12 cellular contexts compared by ENCODE assay signal in the genomic region with DNA sequence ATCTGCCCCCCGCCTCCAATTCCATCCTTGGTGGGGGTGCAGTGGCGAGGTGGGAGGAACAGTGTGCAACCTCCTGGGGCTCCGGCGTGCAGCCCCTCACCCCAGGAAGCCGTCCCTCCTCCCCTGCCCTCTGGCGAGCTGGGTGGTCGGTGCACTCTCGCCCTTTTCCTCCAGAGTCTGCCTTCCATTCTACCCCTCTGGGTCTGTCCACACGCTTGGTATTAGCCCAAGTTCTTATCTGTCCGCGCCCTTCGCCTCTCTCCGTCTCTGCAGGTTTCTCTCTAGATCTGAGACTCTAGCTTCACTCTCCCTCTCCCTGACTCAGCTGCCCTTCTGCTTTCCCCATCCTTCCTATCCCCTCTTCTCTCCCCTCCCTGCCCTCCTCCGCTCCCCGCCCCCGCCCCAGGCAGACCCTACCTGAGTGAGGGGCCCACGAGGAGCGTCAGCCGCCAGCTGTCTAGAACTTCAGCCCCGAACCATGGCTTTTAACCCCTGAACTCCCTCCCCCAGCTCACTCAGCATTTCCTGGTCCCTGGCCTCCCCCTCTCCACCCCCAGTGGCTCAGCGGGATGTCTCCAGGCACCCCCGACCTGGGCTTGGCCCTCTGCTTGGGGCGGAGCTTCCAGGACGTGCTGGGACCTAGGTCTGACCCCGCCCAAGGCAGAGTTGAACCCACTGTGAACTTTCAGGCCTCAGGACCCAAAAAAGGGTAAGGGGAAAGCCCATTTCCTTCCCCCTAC. TPM values are rescaled to one million over a fixed set of nuclear protein-coding genes. Genes with fewer than 3 reads are reported as not detected.
DNase-seq lines count a peak whose midpoint lies in the region; ATAC-seq lines count a peak whose summit lies in the region.
"Had no signal": no experiment of that assay in that cellular context is flagged by ENCODE, and none has a peak within 500 bp of the region (broad histone marks: within the 10 kb centered on the region; RNA-seq: fewer than 3 reads in every experiment).

No MANE protein-coding gene starts in this region.

- no peaks in the 10 kb centered on the region for H3K36me3 Mint-ChIP-seq in stimulated activated naive CD8-positive, alpha-beta T cell treated with anti-CD3 and anti-CD28 coated beads, Interleukin-15, Interleukin-2, amounts not matched to agents 100 ng/mL and 50 ng/mL, for 24 hours (ENCODE audit: low read depth)
- H3K36me3 Mint-ChIP-seq in natural killer cell treated with Interleukin-12 subunit alpha and Interleukin-12 subunit beta and Interleukin-15 and Interleukin-18, amount 100 ng/mL, for 72 hours, result peaks cover 4% of the 10 kb centered on the region
- H3K36me3 Mint-ChIP-seq: activated naive CD4-positive, alpha-beta T cell treated with anti-CD3 and anti-CD28 coated beads, Interleukin-2, amount 10 ng/mL, durations not matched to agents 7 days and 5 days had no signal

- H3K4me3 ChIP-seq in esophagus (ENCODE audit: low read depth in 1 of 2, low read length in 2 of 2), result peak overlapping the region; percentile 49 to 56

- peak overlapping the region; percentile 88 to 91 for H3K27ac ChIP-seq in esophagus (ENCODE audit: low read depth in 2 of 2, low read length in 1 of 2)

- DNase-seq in stimulated activated naive CD8-positive, alpha-beta T cell treated with anti-CD3 and anti-CD28 coated beads, Interleukin-15, Interleukin-2, amounts not matched to agents 100 U/mL and 50 U/mL, for 24 hours, result no peak
- no peak for DNase-seq in natural killer cell treated with Interleukin-12 subunit alpha and Interleukin-12 subunit beta and Interleukin-15 and Interleukin-18, amount 100 ng/mL, for 72 hours (ENCODE audit: low spot score)
- no peak for DNase-seq in NCI-H1436 treated with DMSO at 0.1 percent for 48 hours (lab: John Stamatoyannopoulos, UW)
- DNase-seq: activated naive CD4-positive, alpha-beta T cell treated with anti-CD3 and anti-CD28 coated beads, Interleukin-2, amount 10 ng/mL, durations not matched to agents 7 days and 5 days; NCI-H1092 treated with DMSO at 0.1 percent for 48 hours; NCI-H69 had no signal

- H3K27me3 Mint-ChIP-seq in stimulated activated naive CD8-positive, alpha-beta T cell treated with anti-CD3 and anti-CD28 coated beads, Interleukin-15, Interleukin-2, amounts not matched to agents 100 ng/mL and 50 ng/mL, for 24 hours, result peaks cover 54% of the 10 kb centered on the region
- H3K27me3 Mint-ChIP-seq in natural killer cell treated with Interleukin-12 subunit alpha and Interleukin-12 subunit beta and Interleukin-15 and Interleukin-18, amount 100 ng/mL, for 72 hours, result peaks cover 30 to 47% of the 10 kb centered on the region in 2 donors

- no peak overlapping the region for H3K27ac Mint-ChIP-seq in stimulated activated naive CD8-positive, alpha-beta T cell treated with anti-CD3 and anti-CD28 coated beads, Interleukin-15, Interleukin-2, amounts not matched to agents 100 ng/mL and 50 ng/mL, for 24 hours
- H3K27ac Mint-ChIP-seq in natural killer cell treated with Interleukin-12 subunit alpha and Interleukin-12 subunit beta and Interleukin-15 and Interleukin-18, amount 100 ng/mL, for 72 hours, result no peak overlapping the region
- H3K27ac Mint-ChIP-seq: activated naive CD4-positive, alpha-beta T cell treated with anti-CD3 and anti-CD28 coated beads, Interleukin-2, amount 10 ng/mL, durations not matched to agents 7 days and 5 days had no signal

- H3K36me3 ChIP-seq in esophagus (ENCODE audit: control insufficient read depth in 2 of 2, insufficient read depth in 2 of 2, low read length in 1 of 2), result no peaks in the 10 kb centered on the region

- H3K4me3 Mint-ChIP-seq in stimulated activated naive CD8-positive, alpha-beta T cell treated with anti-CD3 and anti-CD28 coated beads, Interleukin-15, Interleukin-2, amounts not matched to agents 100 ng/mL and 50 ng/mL, for 24 hours, result peak overlapping the region; percentile 10
- H3K4me3 Mint-ChIP-seq in natural killer cell treated with Interleukin-12 subunit alpha and Interleukin-12 subunit beta and Interleukin-15 and Interleukin-18, amount 100 ng/mL, for 72 hours, result peak overlapping the region; percentile 35
- H3K4me3 Mint-ChIP-seq: activated naive CD4-positive, alpha-beta T cell treated with anti-CD3 and anti-CD28 coated beads, Interleukin-2, amount 10 ng/mL, durations not matched to agents 7 days and 5 days had no signal

- peaks cover 5% of the 10 kb centered on the region for H3K9me3 Mint-ChIP-seq in stimulated activated naive CD8-positive, alpha-beta T cell treated with anti-CD3 and anti-CD28 coated beads, Interleukin-15, Interleukin-2, amounts not matched to agents 100 ng/mL and 50 ng/mL, for 24 hours
- H3K9me3 Mint-ChIP-seq in natural killer cell treated with Interleukin-12 subunit alpha and Interleukin-12 subunit beta and Interleukin-15 and Interleukin-18, amount 100 ng/mL, for 72 hours, result peaks cover 8% of the 10 kb centered on the region
- H3K9me3 Mint-ChIP-seq: activated naive CD4-positive, alpha-beta T cell treated with anti-CD3 and anti-CD28 coated beads, Interleukin-2, amount 10 ng/mL, durations not matched to agents 7 days and 5 days had no signal

- no peak for ATAC-seq in stimulated activated naive CD8-positive, alpha-beta T cell treated with anti-CD3 and anti-CD28 coated beads, Interleukin-15, Interleukin-2, amounts not matched to agents 100 U/mL and 50 U/mL, for 24 hours
- ATAC-seq in natural killer cell treated with Interleukin-12 subunit alpha and Interleukin-12 subunit beta and Interleukin-15 and Interleukin-18, amount 100 ng/mL, for 72 hours, result peak in 1 of 2 donors; percentile 5
- ATAC-seq in GM18861 (IDR thresholded peaks at IDR 0.05; ENCODE audit: unreplicated experiment) (no peak), GM18502 (IDR thresholded peaks at IDR 0.05; ENCODE audit: poor library complexity, unreplicated experiment) (no peak), HG03045 (IDR thresholded peaks at IDR 0.05; ENCODE audit: unreplicated experiment) (no peak)

- no peaks in the 10 kb centered on the region for H3K27me3 ChIP-seq in esophagus (ENCODE audit: control insufficient read depth in 1 of 2, insufficient read depth in 2 of 2, low read length in 2 of 2)

- WGBS in esophagus, 2 donors, result 9 to 13% methylated on average over 24 to 25 of the region's 25 CpGs

- peaks cover 2 to 26% of the 10 kb centered on the region in 2 donors for H3K4me1 ChIP-seq in esophagus (ENCODE audit: control insufficient read depth in 2 of 2, insufficient read depth in 2 of 2, low read length in 1 of 2)

- peaks cover 0 to 3% of the 10 kb centered on the region in 2 donors for H3K9me3 ChIP-seq in esophagus (ENCODE audit: control insufficient read depth in 2 of 2, insufficient read depth in 1 of 2, low read depth in 1 of 2, low read length in 1 of 2)

- peaks cover 3% of the 10 kb centered on the region for H3K4me1 Mint-ChIP-seq in stimulated activated naive CD8-positive, alpha-beta T cell treated with anti-CD3 and anti-CD28 coated beads, Interleukin-15, Interleukin-2, amounts not matched to agents 100 ng/mL and 50 ng/mL, for 24 hours (ENCODE audit: low read depth)
- H3K4me1 Mint-ChIP-seq in natural killer cell treated with Interleukin-12 subunit alpha and Interleukin-12 subunit beta and Interleukin-15 and Interleukin-18, amount 100 ng/mL, for 72 hours (ENCODE audit: low read depth in 2 of 2), result peaks cover 0 to 6% of the 10 kb centered on the region in 2 donors

RNA-seq across cellular contexts. Expression of a gene that starts 0.5 kb away (rescaled TPM):
- polyA plus RNA-seq in esophagus, result 1,000 to 10,000 TPM in 1 of 2 donors, 100 to 1,000 TPM in 1; 406 to 1,038 TPM
- not detected for total RNA-seq in natural killer cell treated with Interleukin-12 subunit alpha and Interleukin-12 subunit beta and Interleukin-15 and Interleukin-18, amount 100 ng/mL, for 72 hours
- total RNA-seq: SK-MEL-5 had no signal

RNA-seq across cellular contexts. Expression of a gene that starts 17.3 kb away (rescaled TPM):
- under 1 TPM; 0.09 to 0.31 TPM for polyA plus RNA-seq in esophagus
- total RNA-seq in natural killer cell treated with Interleukin-12 subunit alpha and Interleukin-12 subunit beta and Interleukin-15 and Interleukin-18, amount 100 ng/mL, for 72 hours, result 1 to 10 TPM in 1 of 2 donors, under 1 TPM in 1; 0.50 to 2.2 TPM
- total RNA-seq: SK-MEL-5 had no signal

RNA-seq across cellular contexts. Expression of a gene that starts 30.6 kb away (rescaled TPM):
- 100 to 1,000 TPM in 1 of 2 donors, 10 to 100 TPM in 1; 12.4 to 427 TPM for polyA plus RNA-seq in esophagus
- total RNA-seq in natural killer cell treated with Interleukin-12 subunit alpha and Interleukin-12 subunit beta and Interleukin-15 and Interleukin-18, amount 100 ng/mL, for 72 hours, result not detected
- total RNA-seq: SK-MEL-5 had no signal

RNA-seq across cellular contexts. Expression of a gene that starts 39.0 kb away (rescaled TPM):
- polyA plus RNA-seq in esophagus, result 100 to 1,000 TPM; 168 to 345 TPM
- total RNA-seq in natural killer cell treated with Interleukin-12 subunit alpha and Interleukin-12 subunit beta and Interleukin-15 and Interleukin-18, amount 100 ng/mL, for 72 hours, result not detected
- total RNA-seq: SK-MEL-5 had no signal

RNA-seq across cellular contexts. Expression of a gene that starts 42.8 kb away (rescaled TPM):
- polyA plus RNA-seq in esophagus, result 1 to 10 TPM; 3.3 TPM
- 10 to 100 TPM in 1 of 2 donors, 1 to 10 TPM in 1; 8.1 to 15.4 TPM for total RNA-seq in natural killer cell treated with Interleukin-12 subunit alpha and Interleukin-12 subunit beta and Interleukin-15 and Interleukin-18, amount 100 ng/mL, for 72 hours
